ENCODE assay signal across 28 cellular contexts in the genomic region with DNA sequence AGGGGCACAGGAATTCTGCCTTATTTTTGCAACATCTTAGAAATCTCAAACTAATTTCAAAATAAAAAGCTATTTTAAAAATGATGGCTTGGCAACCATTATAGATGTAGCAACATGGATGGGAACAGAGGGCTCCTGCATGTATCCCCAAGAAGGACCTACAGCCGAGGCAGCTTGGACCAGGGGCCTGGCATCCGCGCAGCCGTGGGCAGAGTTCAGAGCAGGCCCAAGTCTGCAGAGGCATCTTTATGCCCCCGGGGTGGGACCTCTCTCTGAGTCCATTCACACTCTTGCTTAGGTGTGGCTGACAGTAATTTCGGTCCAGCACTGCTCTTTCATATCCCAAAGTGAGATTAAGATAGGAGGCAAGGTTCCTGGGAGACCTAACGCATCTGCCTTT.
"Had no signal": no experiment of that assay in that cellular context is flagged by ENCODE, and none has a peak within 500 bp of the region (broad histone marks: within the 10 kb centered on the region; RNA-seq: fewer than 3 reads in every experiment).

No MANE protein-coding gene starts in this region.

- H3K36me3 ChIP-seq: Peyer's patch, SJCRH30 had no signal

- H3K9ac ChIP-seq: KMS-11 had no signal

- H3K27me3 ChIP-seq: Peyer's patch had no signal

- ATAC-seq: SK-N-SH treated with all-trans-retinoic acid at 6 μM for 48 hours had no signal

- H3K4me2 ChIP-seq: KMS-11 had no signal

- H3K4me1 ChIP-seq: Peyer's patch, SJCRH30 had no signal

- DNase-seq: Karpas-422, KBM-7, MM.1S, MV-4-11, NCI-H1092, NCI-H1105, NCI-H1417 treated with DMSO at 0.1 percent for 48 hours, NCI-H1436 treated with DMSO at 0.1 percent for 48 hours, NCI-H1694 treated with DMSO at 0.1 percent for 48 hours, NCI-H187 treated with DMSO at 0.1 percent for 48 hours, NCI-H2029, NCI-H2081, NCI-H2171 treated with DMSO at 0.1 percent for 48 hours, NCI-H226, NCI-H446 treated with DMSO at 0.1 percent for 48 hours, NCI-H510A, NCI-H524, NCI-H526, NCI-H69, NCI-H748 treated with DMSO at 0.1 percent for 48 hours, NCI-H82, Peyer's patch, SHP77, SIG-M5, SJCRH30 had no signal

- H3K27ac ChIP-seq: KMS-11, Peyer's patch, SJCRH30, SK-N-MC had no signal

- H3K9me3 ChIP-seq: Peyer's patch, SJCRH30 had no signal

- H3K4me3 ChIP-seq: Peyer's patch, SJCRH30, SK-N-MC had no signal
